Comparison of ENCODE assay signal across 11 cellular contexts in genomic region chr1:228073870-228074545, GRCh38. TPM values are rescaled to one million over a fixed set of nuclear protein-coding genes. Genes with fewer than 3 reads are reported as not detected.
DNase-seq lines count a peak whose midpoint lies in the region; ATAC-seq and TF ChIP-seq lines count a peak whose summit lies in the region.
"Had no signal": no experiment of that assay in that cellular context is flagged by ENCODE, and none has a peak within 500 bp of the region (broad histone marks: within the 10 kb centered on the region; RNA-seq: fewer than 3 reads in every experiment).

No MANE protein-coding gene starts in this region.

- H3K4me2 ChIP-seq in SK-N-SH, result no peak overlapping the region

- TF ChIP-seq CTCF in SK-N-SH (IDR thresholded peaks at IDR 0.05) (0 out of 2 replicates have a peak, but pooled peaks have one; percentile 9), left lung (IDR thresholded peaks at IDR 0.05) (peak in 1 of 2 donors; percentile 11)

- H3K36me3 Mint-ChIP-seq in activated T-cell treated with anti-CD3 and anti-CD28 coated beads, Interleukin-2, amount 50 U/mL, for 4 hours (ENCODE audit: insufficient read depth), result no peaks in the 10 kb centered on the region
- H3K36me3 Mint-ChIP-seq in activated CD4-positive, alpha-beta T cell treated with anti-CD3 and anti-CD28 coated beads, Interleukin-2, amount 10 ng/mL, durations not matched to agents 7 days and 5 days (ENCODE audit: low read depth), result no peaks in the 10 kb centered on the region

- no peak overlapping the region for H3K27ac Mint-ChIP-seq in activated CD4-positive, alpha-beta T cell treated with anti-CD3 and anti-CD28 coated beads, Interleukin-2, amount 10 ng/mL, durations not matched to agents 7 days and 5 days

- H3K9me3 ChIP-seq in SK-N-SH (no peaks in the 10 kb centered on the region), left lung (no peaks in the 10 kb centered on the region)
- H3K9me3 ChIP-seq: heart right ventricle, ovary had no signal

- H3K36me3 ChIP-seq in SK-N-SH (replicated peaks in 1 of 2; ENCODE audit: control insufficient read depth in 1 of 2, insufficient read depth in 2 of 2, low read length in 1 of 2) (no peaks in the 10 kb centered on the region), left lung (no peaks in the 10 kb centered on the region)
- H3K36me3 ChIP-seq: heart right ventricle, ovary had no signal

- H2AFZ ChIP-seq in SK-N-SH (ENCODE audit: low read depth), result no peak overlapping the region

- no peak overlapping the region for H3K4me3 Mint-ChIP-seq in activated T-cell treated with anti-CD3 and anti-CD28 coated beads, Interleukin-2, amount 50 U/mL, for 4 hours
- no peak overlapping the region for H3K4me3 Mint-ChIP-seq in activated CD4-positive, alpha-beta T cell treated with anti-CD3 and anti-CD28 coated beads, Interleukin-2, amount 10 ng/mL, durations not matched to agents 7 days and 5 days

- peak; percentile 33 for ATAC-seq in HG02798 (IDR thresholded peaks at IDR 0.05; ENCODE audit: poor library complexity, unreplicated experiment)
- peak; percentile 76 for ATAC-seq in left lung
- no peak for ATAC-seq in activated T-cell treated with anti-CD3 and anti-CD28 coated beads, Interleukin-2, amount 50 U/mL, for 4 hours

- H3K4me1 ChIP-seq in SK-N-SH (ENCODE audit: control insufficient read depth in 1 of 2, insufficient read depth in 2 of 2, low read depth in 1 of 2, low read length in 1 of 2), result peaks cover 0 to 20% of the 10 kb centered on the region in 2 experiments; a peak in 1 of 4 replicates
- H3K4me1 ChIP-seq in left lung, result no peaks in the 10 kb centered on the region
- H3K4me1 ChIP-seq: heart right ventricle had no signal

- H3K4me3 ChIP-seq in SK-N-SH (ENCODE audit: low read depth in 2 of 2, low read length in 1 of 2) (no peak overlapping the region), left lung (no peak overlapping the region)
- H3K4me3 ChIP-seq: heart right ventricle, ovary had no signal

- intact Hi-C loops in left lung (cut with DNase I), result no loop called here

- CTCF ChIA-PET in SK-N-SH (lab: Yijun Ruan, JAX), result interaction anchor here (0.7 to 2.2 kb wide), 5 partner anchors 25 to 310 kb away, joined by 3 to 17 read pairs (median 3); no protein-coding TSS in a partner anchor
- CTCF ChIA-PET in activated CD4-positive, alpha-beta T cell treated with anti-CD3 and anti-CD28 coated beads, Interleukin-2, amount 10 ng/mL, durations not matched to agents 7 days and 5 days (lab: Charles Lee), result interaction anchor here (1.9 kb wide), 1 partner anchor 10 kb away, joined by 4 read pairs; no protein-coding TSS in a partner anchor

- H3K79me2 ChIP-seq in SK-N-SH (ENCODE audit: insufficient read depth), result no peaks in the 10 kb centered on the region

- TF ChIP-seq RAD21 in SK-N-SH (IDR thresholded peaks at IDR 0.05; ENCODE audit: low read length), result peak; percentile 49

- H3K9ac ChIP-seq in SK-N-SH, result no peak overlapping the region

- no peaks in the 10 kb centered on the region for H4K20me1 ChIP-seq in SK-N-SH (ENCODE audit: insufficient read depth)

- no peaks in the 10 kb centered on the region for H3K9me3 Mint-ChIP-seq in activated T-cell treated with anti-CD3 and anti-CD28 coated beads, Interleukin-2, amount 50 U/mL, for 4 hours
- no peaks in the 10 kb centered on the region for H3K9me3 Mint-ChIP-seq in activated CD4-positive, alpha-beta T cell treated with anti-CD3 and anti-CD28 coated beads, Interleukin-2, amount 10 ng/mL, durations not matched to agents 7 days and 5 days

- no peaks in the 10 kb centered on the region for H3K9me2 ChIP-seq in SK-N-SH

- no peak for TF ChIP-seq EP300 in SK-N-SH (IDR thresholded peaks at IDR 0.05; ENCODE audit: borderline replicate concordance in 1 of 2, low read depth in 1 of 2, low read length in 1 of 2)

- POLR2A ChIA-PET in SK-N-SH (lab: Yijun Ruan, JAX), result no interaction called here
- POLR2A ChIA-PET in activated CD4-positive, alpha-beta T cell treated with anti-CD3 and anti-CD28 coated beads, Interleukin-2, amount 10 ng/mL, durations not matched to agents 7 days and 5 days (lab: Charles Lee), result interaction anchor here (0.7 kb wide), 1 partner anchor 60 kb away, joined by 3 read pairs; no protein-coding TSS in a partner anchor

- H3F3A ChIP-seq in SK-N-SH (replicated peaks; ENCODE audit: insufficient read depth), result peaks cover 7% of the 10 kb centered on the region

- no peaks in the 10 kb centered on the region for H3K27me3 Mint-ChIP-seq in activated T-cell treated with anti-CD3 and anti-CD28 coated beads, Interleukin-2, amount 50 U/mL, for 4 hours (ENCODE audit: low read depth)
- H3K27me3 Mint-ChIP-seq in activated CD4-positive, alpha-beta T cell treated with anti-CD3 and anti-CD28 coated beads, Interleukin-2, amount 10 ng/mL, durations not matched to agents 7 days and 5 days, result no peaks in the 10 kb centered on the region

- DNase-seq in COR-L47 (lab: John Stamatoyannopoulos, UW) (peak; percentile 28), SK-N-SH (peak; percentile 62), left lung (peak in 1 of 2 donors; percentile 33), COLO829 (ENCODE audit: low spot score) (no peak)
- DNase-seq in effector CD4-positive, alpha-beta T cell, result no peak
- no peak for DNase-seq in activated T-cell treated with anti-CD3 and anti-CD28 coated beads, Interleukin-2, amount 50 U/mL, for 4 hours
- DNase-seq in activated CD4-positive, alpha-beta T cell treated with anti-CD3 and anti-CD28 coated beads, Interleukin-2, amount 10 ng/mL, durations not matched to agents 7 days and 5 days, result no peak
- DNase-seq: heart right ventricle, NCI-H2081 treated with DMSO at 0.1 percent for 48 hours had no signal

- H3K27ac ChIP-seq in SK-N-SH (ENCODE audit: low read depth in 2 of 2, low read length in 1 of 2) (no peak overlapping the region), left lung (no peak overlapping the region)
- H3K27ac ChIP-seq: heart right ventricle, ovary had no signal

- H3K27me3 ChIP-seq in SK-N-SH (ENCODE audit: insufficient read depth) (no peaks in the 10 kb centered on the region), left lung (peaks cover 0 to 22% of the 10 kb centered on the region in 2 donors)
- H3K27me3 ChIP-seq: ovary had no signal

- WGBS in SK-N-SH (ENCODE audit: low lambda C conversion rate), result 86% methylated on average over 5 of the region's 16 CpGs

- peaks cover 1% of the 10 kb centered on the region for H3K4me1 Mint-ChIP-seq in activated T-cell treated with anti-CD3 and anti-CD28 coated beads, Interleukin-2, amount 50 U/mL, for 4 hours (ENCODE audit: low read depth)
- peaks cover 3% of the 10 kb centered on the region for H3K4me1 Mint-ChIP-seq in activated CD4-positive, alpha-beta T cell treated with anti-CD3 and anti-CD28 coated beads, Interleukin-2, amount 10 ng/mL, durations not matched to agents 7 days and 5 days

TF ChIP-seq in SK-N-SH, 30 proteins besides CTCF, POLR2A, EP300 and RAD21 (continues in another document):
- TF ChIP-seq GATA2 (CRISPR knock-in tag; IDR thresholded peaks at IDR 0.05) (no peak), PBX3 (IDR thresholded peaks at IDR 0.05) (no peak), FOSL2 (IDR thresholded peaks at IDR 0.05; ENCODE audit: borderline replicate concordance, low read depth) (no peak), CHD2 (IDR thresholded peaks at IDR 0.05; ENCODE audit: low read length, partially characterized antibody) (no peak)

RNA-seq across cellular contexts. Expression of gene ARF1, which starts 8.5 kb away (rescaled TPM):
- polyA plus RNA-seq in SK-N-SH (2012; rRNA removed), result 659 and 713 TPM in 2 replicates
- polyA plus RNA-seq in SK-N-SH (2012; cell fraction: cytosol; rRNA removed), result 317 and 453 TPM in 2 replicates
- polyA plus RNA-seq in SK-N-SH (2012; cell fraction: nucleus; rRNA removed), result 442 and 463 TPM in 2 replicates
- total RNA-seq in left lung, result 100 to 1,000 TPM; 407 to 455 TPM
- 100 to 1,000 TPM; 404 to 411 (median 408) TPM for total RNA-seq in activated T-cell treated with anti-CD3 and anti-CD28 coated beads, Interleukin-2, amount 50 U/mL, for 4 hours
- 100 to 1,000 TPM; 267 to 285 TPM for total RNA-seq in activated CD4-positive, alpha-beta T cell treated with anti-CD3 and anti-CD28 coated beads, Interleukin-2, amount 10 ng/mL, durations not matched to agents 7 days and 5 days

RNA-seq across cellular contexts. Expression of gene C1orf35, which starts 29.1 kb away (rescaled TPM):
- 28.6 and 42.9 TPM in 2 replicates for polyA plus RNA-seq in SK-N-SH (2012; rRNA removed)
- polyA plus RNA-seq in SK-N-SH (2012; cell fraction: cytosol; rRNA removed), result 17.8 and 24.9 TPM in 2 replicates
- 107 and 195 TPM in 2 replicates for polyA plus RNA-seq in SK-N-SH (2012; cell fraction: nucleus; rRNA removed)
- total RNA-seq in left lung, result 10 to 100 TPM; 12.6 to 13.2 TPM
- total RNA-seq in activated T-cell treated with anti-CD3 and anti-CD28 coated beads, Interleukin-2, amount 50 U/mL, for 4 hours, result 10 to 100 TPM; 41.0 to 41.9 (median 41.7) TPM
- 10 to 100 TPM; 14.4 to 24.4 TPM for total RNA-seq in activated CD4-positive, alpha-beta T cell treated with anti-CD3 and anti-CD28 coated beads, Interleukin-2, amount 10 ng/mL, durations not matched to agents 7 days and 5 days

RNA-seq across cellular contexts. Expression of gene MRPL55, which starts 35.1 kb away (rescaled TPM):
- 70.3 and 75.3 TPM in 2 replicates for polyA plus RNA-seq in SK-N-SH (2012; rRNA removed)
- polyA plus RNA-seq in SK-N-SH (2012; cell fraction: cytosol; rRNA removed), result 27.2 and 49.1 TPM in 2 replicates
- polyA plus RNA-seq in SK-N-SH (2012; cell fraction: nucleus; rRNA removed), result 185 and 306 TPM in 2 replicates
- 10 to 100 TPM; 43.0 to 44.2 TPM for total RNA-seq in left lung
- 10 to 100 TPM; 82.3 to 93.0 (median 89.5) TPM for total RNA-seq in activated T-cell treated with anti-CD3 and anti-CD28 coated beads, Interleukin-2, amount 50 U/mL, for 4 hours
- total RNA-seq in activated CD4-positive, alpha-beta T cell treated with anti-CD3 and anti-CD28 coated beads, Interleukin-2, amount 10 ng/mL, durations not matched to agents 7 days and 5 days, result 10 to 100 TPM; 38.6 to 44.1 TPM

Comparison
In these comparisons a context has a peak if more than half of its experiments do, and no peak if none do; other contexts are left out.
1. DNase-seq: peak in COR-L47 (single experiment) and SK-N-SH (single experiment); none in effector CD4-positive, alpha-beta T cell (single experiment), activated T-cell treated with anti-CD3 and anti-CD28 coated beads, Interleukin-2, amount 50 U/mL, for 4 hours (single experiment), activated CD4-positive, alpha-beta T cell treated with anti-CD3 and anti-CD28 coated beads, Interleukin-2, amount 10 ng/mL, durations not matched to agents 7 days and 5 days (single experiment) and COLO829 (single experiment).
2. ATAC-seq: peak in HG02798 (single experiment) and left lung (single experiment); none in activated T-cell treated with anti-CD3 and anti-CD28 coated beads, Interleukin-2, amount 50 U/mL, for 4 hours (0 of 2).